Comparison of ENCODE assay signal across 7 cellular contexts in genomic region chr11:7987560-7987883, GRCh38. TPM values are rescaled to one million over a fixed set of nuclear protein-coding genes. Genes with fewer than 3 reads are reported as not detected.
A peak's percentile ranks its signal among the peaks of the same experiment; 100 is the strongest.
DNase-seq lines count a peak whose midpoint lies in the region; ATAC-seq and TF ChIP-seq lines count a peak whose summit lies in the region.
"Not testable (repeated sequence)": the region's sequence is repeated elsewhere in the genome, so short reads cannot be mapped to it uniquely, and the experiment has no call there.

No MANE protein-coding gene starts in this region.

- peak; percentile 2 for ATAC-seq in GM18858 (IDR thresholded peaks at IDR 0.05; ENCODE audit: unreplicated experiment)
- ATAC-seq in body of pancreas, result not testable (repeated sequence)

- H3K36me3 ChIP-seq in HUES6 (ENCODE audit: control insufficient read depth, insufficient read depth, low read length) (peaks cover 37% of the 10 kb centered on the region), WERI-Rb-1 (peaks cover 32% of the 10 kb centered on the region), mesodermal cell (ENCODE audit: control insufficient read depth, insufficient read depth, low read length) (peaks cover 38% of the 10 kb centered on the region)
- not testable (repeated sequence) for H3K36me3 ChIP-seq in body of pancreas (replicated peaks in 1 of 2; ENCODE audit: insufficient read depth in 1 of 2, low read depth in 2 of 2)

- TF ChIP-seq CTCF in WERI-Rb-1 (IDR thresholded peaks at IDR 0.05; ENCODE audit: low read depth, low read length); body of pancreas (IDR thresholded peaks at IDR 0.05); fibroblast of villous mesenchyme (IDR thresholded peaks at IDR 0.05; ENCODE audit: insufficient read depth, low read depth, low read length): not testable (repeated sequence)

- not testable (repeated sequence) for H3K9me3 ChIP-seq in HUES6 (ENCODE audit: control insufficient read depth, insufficient read depth, low read depth, low read length); WERI-Rb-1 (ENCODE audit: severe bottlenecking); body of pancreas; mesodermal cell (ENCODE audit: control insufficient read depth, low read length)

- not testable (repeated sequence) for H3K27me3 ChIP-seq in HUES6 (ENCODE audit: control insufficient read depth, insufficient read depth, low read length); WERI-Rb-1 (ENCODE audit: insufficient read depth, low read depth, severe bottlenecking); body of pancreas

- H3K27ac ChIP-seq in HUES6 (ENCODE audit: low read depth, low read length) (peak overlapping the region; percentile 60; the same call in 1 of the 2 replicates), WERI-Rb-1 (peak overlapping the region; percentile 73), body of pancreas (peak overlapping the region in 3 of 4 donors; percentile 57 to 71 (median 64)), mesodermal cell (ENCODE audit: low read depth, low read length, severe bottlenecking) (peak overlapping the region; percentile 25)

- peak overlapping the region; percentile 90 for H3K9ac ChIP-seq in HUES6 (ENCODE audit: low read length)

- H3K4me3 ChIP-seq in HUES6 (ENCODE audit: low read depth, low read length), result peak overlapping the region; percentile 98
- H3K4me3 ChIP-seq in WERI-Rb-1 (ENCODE audit: low read depth, low read length), result peak overlapping the region; percentile 92
- peak overlapping the region; percentile 81 to 83 for H3K4me3 ChIP-seq in body of pancreas
- peak overlapping the region; percentile 66 for H3K4me3 ChIP-seq in fibroblast of villous mesenchyme (ENCODE audit: low read depth, low read length)
- H3K4me3 ChIP-seq in mesodermal cell (ENCODE audit: extremely low read depth, insufficient read depth, low read length, poor library complexity, severe bottlenecking), result peak overlapping the region; percentile 80
- peak overlapping the region; percentile 83 for H3K4me3 ChIP-seq in skeletal muscle cell (ENCODE audit: low read depth, low read length)

- WGBS in body of pancreas, 2 donors, result 0 to 1% methylated on average over 9 to 13 of the region's 13 CpGs
- 0% methylated on average over 1 of the region's 13 CpGs for WGBS in mesodermal cell (ENCODE audit: insufficient coverage in 2 of 2), 2 experiments

- not testable (repeated sequence) for H3K4me1 ChIP-seq in HUES6 (ENCODE audit: control insufficient read depth, insufficient read depth, low read length)
- peaks cover 44% of the 10 kb centered on the region for H3K4me1 ChIP-seq in body of pancreas
- H3K4me1 ChIP-seq in mesodermal cell (ENCODE audit: control insufficient read depth, insufficient read depth, low read length, poor library complexity, severe bottlenecking), result peaks cover 14% of the 10 kb centered on the region

- not testable (repeated sequence) for TF ChIP-seq POLR2A in body of pancreas (IDR thresholded peaks at IDR 0.05)

- intact Hi-C loops in body of pancreas (cut with DNase I), result not testable (repeated sequence)

- DNase-seq in WERI-Rb-1; body of pancreas; fibroblast of villous mesenchyme (ENCODE audit: low read depth); skeletal muscle cell (ENCODE audit: low read depth): not testable (repeated sequence)

RNA-seq across cellular contexts. Expression of gene EIF3F, which starts 0.4 kb away (rescaled TPM):
- total RNA-seq in body of pancreas (100 to 1,000 TPM; 138 to 153 TPM), fibroblast of villous mesenchyme (182 and 216 TPM in 2 replicates)
- polyA plus RNA-seq in mesodermal cell (2013, experiment 1 of 2), result 405 TPM
- 391 TPM for polyA plus RNA-seq in mesodermal cell (2013, experiment 2 of 2)

RNA-seq across cellular contexts. Expression of gene NLRP10, which starts 22.3 kb away (rescaled TPM):
- not detected for total RNA-seq in body of pancreas
- 3.9 and 9.1 TPM in 2 replicates for total RNA-seq in fibroblast of villous mesenchyme
- polyA plus RNA-seq in mesodermal cell (2013, experiment 1 of 2), result not detected
- polyA plus RNA-seq in mesodermal cell (2013, experiment 2 of 2), result not detected

RNA-seq across cellular contexts. Expression of gene OR10A3, which starts 46.0 kb away (rescaled TPM):
- total RNA-seq in body of pancreas (not detected), fibroblast of villous mesenchyme (under 0.01 TPM in 1 of 2 replicates, not detected in the other)
- not detected for polyA plus RNA-seq in mesodermal cell (2013, experiment 1 of 2)
- not detected for polyA plus RNA-seq in mesodermal cell (2013, experiment 2 of 2)

RNA-seq across cellular contexts. Expression of gene OR10A6, which starts 56.5 kb away (rescaled TPM):
- not detected for total RNA-seq in body of pancreas
- total RNA-seq in fibroblast of villous mesenchyme, result under 0.01 TPM in 1 of 2 replicates, not detected in the other
- not detected for polyA plus RNA-seq in mesodermal cell (2013, experiment 1 of 2)
- not detected for polyA plus RNA-seq in mesodermal cell (2013, experiment 2 of 2)
